ENCODE assay signal across 33 cellular contexts in the genomic region with DNA sequence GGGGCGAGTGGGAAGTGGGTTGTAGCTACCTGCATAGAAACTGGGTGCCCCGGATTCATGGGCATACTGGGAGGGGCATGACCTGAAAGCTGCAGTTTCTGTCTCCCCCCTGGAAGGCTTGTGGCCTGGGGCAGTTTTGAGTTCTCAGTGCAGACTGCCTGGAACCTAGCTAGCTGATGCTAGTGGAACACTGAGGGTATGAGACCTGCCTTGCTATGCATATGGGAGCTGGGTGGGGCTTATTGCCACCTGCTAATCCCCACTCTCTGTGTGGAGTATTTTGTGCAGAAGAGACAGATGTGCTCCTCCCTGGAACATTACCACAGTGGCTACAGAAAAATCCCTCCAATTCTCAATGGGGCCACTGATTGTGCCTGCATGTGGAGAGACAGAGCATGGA. TPM values are rescaled to one million over a fixed set of nuclear protein-coding genes. Genes with fewer than 3 reads are reported as not detected.
"Had no signal": no experiment of that assay in that cellular context is flagged by ENCODE, and none has a peak within 500 bp of the region (broad histone marks: within the 10 kb centered on the region; RNA-seq: fewer than 3 reads in every experiment).

No MANE protein-coding gene starts in this region.

- DNase-seq: hypothalamus; immature natural killer cell; kidney; left colon; left lung; lower lobe of right lung; mammary epithelial cell; naive B cell; natural killer cell; ovary; right lobe of liver; stimulated activated CD4-positive, alpha-beta T cell treated with anti-CD3 and anti-CD28 coated beads, Interleukin-12 subunit alpha, Interleukin-12 subunit beta, amount 100 ng/mL, for 4 hours; stimulated activated CD4-positive, alpha-beta T cell treated with anti-CD3 and anti-CD28 coated beads, Interleukin-15, amount 100 ng/mL, for 24 hours; stimulated activated CD4-positive, alpha-beta T cell treated with anti-CD3 and anti-CD28 coated beads, Interleukin-2, amount 100 ng/mL, for 24 hours; stimulated activated CD4-positive, alpha-beta T cell treated with anti-CD3 and anti-CD28 coated beads, Interleukin-4, amount 100 ng/mL, for 1 hour; stimulated activated naive B cell treated with anti-CD40 and anti-IgM and Interleukin-4, amounts not matched to agents 10 μg/mL and 1 μg/mL and 100 μg/mL, for 72 hours; stimulated activated naive CD8-positive, alpha-beta T cell treated with anti-CD3 and anti-CD28 coated beads, Interleukin-15, Interleukin-2, amounts not matched to agents 100 U/mL and 50 U/mL, for 24 hours; stomach; testis; thyroid gland; transverse colon; upper lobe of left lung had no signal

- H3K27ac ChIP-seq: left lung, lower lobe of right lung, ovary, right atrium auricular region, right lobe of liver, skin epidermis, stomach, testis, thyroid gland, transverse colon, upper lobe of left lung, vagina had no signal

- H3K27ac Mint-ChIP-seq: immature natural killer cell; natural killer cell; progenitor cell of endocrine pancreas; stimulated activated naive B cell treated with anti-CD40 and anti-IgM and Interleukin-4, amounts not matched to agents 10 μg/mL and 1 μg/mL and 100 μg/mL, for 72 hours had no signal

- H3K4me3 ChIP-seq: left lung, lower lobe of right lung, ovary, right atrium auricular region, right lobe of liver, skin epidermis, stomach, testis, thyroid gland, transverse colon, upper lobe of left lung, vagina had no signal

- H3K27me3 ChIP-seq: left lung, ovary, right atrium auricular region, right lobe of liver, stomach, testis, thyroid gland, transverse colon, upper lobe of left lung, vagina had no signal

- H3K4me1 Mint-ChIP-seq: immature natural killer cell; naive B cell; stimulated activated naive B cell treated with anti-CD40 and anti-IgM and Interleukin-4, amounts not matched to agents 10 μg/mL and 1 μg/mL and 100 μg/mL, for 72 hours had no signal

- ATAC-seq: left colon; left lung; lower lobe of right lung; natural killer cell; right lobe of liver; stimulated activated naive B cell treated with anti-CD40 and anti-IgM and Interleukin-4, amounts not matched to agents 10 μg/mL and 1 μg/mL and 100 μg/mL, for 72 hours; stimulated activated naive CD8-positive, alpha-beta T cell treated with anti-CD3 and anti-CD28 coated beads, Interleukin-15, Interleukin-2, amounts not matched to agents 100 U/mL and 50 U/mL, for 24 hours had no signal

- H3K9me3 Mint-ChIP-seq: natural killer cell had no signal

- H3K4me3 Mint-ChIP-seq: immature natural killer cell; naive B cell; natural killer cell; stimulated activated naive B cell treated with anti-CD40 and anti-IgM and Interleukin-4, amounts not matched to agents 10 μg/mL and 1 μg/mL and 100 μg/mL, for 72 hours had no signal

- H3K9me3 ChIP-seq: left lung, lower lobe of right lung, ovary, right atrium auricular region, right lobe of liver, stomach, testis, thyroid gland, transverse colon, upper lobe of left lung, vagina had no signal

- H3K36me3 Mint-ChIP-seq: immature natural killer cell; naive B cell; natural killer cell; stimulated activated naive B cell treated with anti-CD40 and anti-IgM and Interleukin-4, amounts not matched to agents 10 μg/mL and 1 μg/mL and 100 μg/mL, for 72 hours had no signal

- H3K4me1 ChIP-seq: left lung, lower lobe of right lung, right atrium auricular region, right lobe of liver, stomach, testis, thyroid gland, transverse colon, upper lobe of left lung, vagina had no signal

- H3K36me3 ChIP-seq: left lung, lower lobe of right lung, ovary, right atrium auricular region, right lobe of liver, stomach, thyroid gland, transverse colon, upper lobe of left lung, vagina had no signal

- FAIRE-seq: islet of Langerhans, kidney had no signal

- H3K27me3 Mint-ChIP-seq: progenitor cell of endocrine pancreas had no signal

RNA-seq across cellular contexts. Expression of gene OR56B4, which starts 11.7 kb away (rescaled TPM):
- total RNA-seq: kidney, left colon, left lung, liver, lower lobe of right lung, mammary epithelial cell, natural killer cell, omental fat pad, ovary, progenitor cell of endocrine pancreas, pulmonary artery endothelial cell, renal cortical epithelial cell, right atrium auricular region, right lobe of liver, stomach, testis, thyroid gland, transverse colon, upper lobe of left lung, urinary bladder, vagina had no signal
- polyA plus RNA-seq: liver, mammary epithelial cell, neural cell, ovary, urinary bladder had no signal
